ENCODE assay signal across 21 cellular contexts in genomic region chr5:73490088-73490487, GRCh38. TPM values are rescaled to one million over a fixed set of nuclear protein-coding genes. Genes with fewer than 3 reads are reported as not detected.
DNase-seq lines count a peak whose midpoint lies in the region; ATAC-seq, FAIRE-seq and TF ChIP-seq lines count a peak whose summit lies in the region.
"Had no signal": no experiment of that assay in that cellular context is flagged by ENCODE, and none has a peak within 500 bp of the region (broad histone marks: within the 10 kb centered on the region; RNA-seq: fewer than 3 reads in every experiment).

No MANE protein-coding gene starts in this region.

- intact Hi-C loops in left colon (cut with DNase I, micrococcal nuclease) = no loop called here

- POLR2A ChIA-PET in HEK293 (lab: Yijun Ruan, JAX) = no interaction called here

- no peak for TF ChIP-seq CTCF in HEK293 (tag by site-specific recombination; IDR thresholded peaks at IDR 0.05)

- ATAC-seq in left colon = peak; percentile 98
- no peak for ATAC-seq in GM21717 (IDR thresholded peaks at IDR 0.05; ENCODE audit: unreplicated experiment)

- FAIRE-seq in colon (lab: Jason Lieb, UNC) = peak; percentile 55
- FAIRE-seq: A204.1, GM12891, GM18507 had no signal

- no peak for TF ChIP-seq POLR2A in erythroblast (IDR thresholded peaks at IDR 0.05; ENCODE audit: low read length)

- H3K9me3 ChIP-seq in HEK293 (ENCODE audit: control insufficient read depth, insufficient read depth, low read depth, low read length) = no peaks in the 10 kb centered on the region
- H3K9me3 ChIP-seq: BE2C; BLaER1 treated with 17β-estradiol and CSF1 and Interleukin-3, amounts not matched to agents 10 nM and 100 nM had no signal

- H3K27ac ChIP-seq in HEK293 (ENCODE audit: extremely low read depth, low read depth, low read length) = no peak overlapping the region
- H3K27ac ChIP-seq: 22Rv1; BLaER1 treated with 17β-estradiol and CSF1 and Interleukin-3, amounts not matched to agents 10 nM and 100 nM had no signal

- DNase-seq in left colon (peak; percentile 26 to 41), AG08395 (ENCODE audit: low spot score) (no peak), erythroblast (lab: John Stamatoyannopoulos, UW) (no peak)
- DNase-seq: AML-193; BE2C; CD4-positive, alpha-beta T cell; CD8-positive, alpha-beta memory T cell; DMS53; DMS79 treated with DMSO at 0.1 percent for 48 hours; GF-D8; GOT3; H7; HCEC 1CT had no signal

- H3K4me3 ChIP-seq in HEK293 (ENCODE audit: low read depth, low read length) = no peak overlapping the region
- H3K4me3 ChIP-seq: BLaER1 treated with 17β-estradiol and CSF1 and Interleukin-3, amounts not matched to agents 10 nM and 100 nM had no signal

- CTCF ChIA-PET in HEK293 (lab: Yijun Ruan, JAX) = no interaction called here

- no peaks in the 10 kb centered on the region for H3K36me3 ChIP-seq in HEK293 (ENCODE audit: control insufficient read depth in 2 of 2, insufficient read depth in 1 of 2, low read length in 2 of 2)
- H3K36me3 ChIP-seq: BE2C; BLaER1 treated with 17β-estradiol and CSF1 and Interleukin-3, amounts not matched to agents 10 nM and 100 nM had no signal

- H3K4me1 ChIP-seq in HEK293 (ENCODE audit: control insufficient read depth, insufficient read depth, low read length) = no peaks in the 10 kb centered on the region
- H3K4me1 ChIP-seq: BE2C had no signal

TF ChIP-seq in HEK293, 187 proteins besides CTCF, POLR2A, EP300 and RAD21:
- TF ChIP-seq, protein P1, sequence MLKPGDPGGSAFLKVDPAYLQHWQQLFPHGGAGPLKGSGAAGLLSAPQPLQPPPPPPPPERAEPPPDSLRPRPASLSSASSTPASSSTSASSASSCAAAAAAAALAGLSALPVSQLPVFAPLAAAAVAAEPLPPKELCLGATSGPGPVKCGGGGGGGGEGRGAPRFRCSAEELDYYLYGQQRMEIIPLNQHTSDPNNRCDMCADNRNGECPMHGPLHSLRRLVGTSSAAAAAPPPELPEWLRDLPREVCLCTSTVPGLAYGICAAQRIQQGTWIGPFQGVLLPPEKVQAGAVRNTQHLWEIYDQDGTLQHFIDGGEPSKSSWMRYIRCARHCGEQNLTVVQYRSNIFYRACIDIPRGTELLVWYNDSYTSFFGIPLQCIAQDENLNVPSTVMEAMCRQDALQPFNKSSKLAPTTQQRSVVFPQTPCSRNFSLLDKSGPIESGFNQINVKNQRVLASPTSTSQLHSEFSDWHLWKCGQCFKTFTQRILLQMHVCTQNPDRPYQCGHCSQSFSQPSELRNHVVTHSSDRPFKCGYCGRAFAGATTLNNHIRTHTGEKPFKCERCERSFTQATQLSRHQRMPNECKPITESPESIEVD (tag by site-specific recombination; IDR thresholded peaks at IDR 0.05) = peak; percentile 56; the same call in 1 of the 2 replicates
- no peak for TF ChIP-seq ZNF585B (tag by site-specific recombination; IDR thresholded peaks at IDR 0.05)
- TF ChIP-seq ZNF302 (tag by site-specific recombination; IDR thresholded peaks at IDR 0.05; ENCODE audit: low read depth) = no peak
- TF ChIP-seq FEZF1 (tag by site-specific recombination; IDR thresholded peaks at IDR 0.05) = peak; percentile 29; the same call in 1 of the 2 replicates
- no peak for TF ChIP-seq ZNF239 (tag by site-specific recombination; IDR thresholded peaks at IDR 0.05)
TF ChIP-seq in HEK293: peak in this region for 2.

RNA-seq across cellular contexts. Expression of gene BTF3, which starts 8.2 kb away (rescaled TPM):
- total RNA-seq in left colon = 100 to 1,000 TPM; 522 to 537 TPM

RNA-seq across cellular contexts. Expression of gene FOXD1, which starts 41.5 kb away (rescaled TPM):
- total RNA-seq in left colon = under 1 TPM in 1 of 2 donors, not detected in 1; 0.20 TPM
- total RNA-seq: CD4-positive, alpha-beta T cell had no signal

Comparison
In these comparisons a context has a peak if more than half of its experiments do, and no peak if none do; other contexts are left out.
1. DNase-seq: peak in left colon (2 of 2); none in AG08395 (single experiment) and erythroblast (0 of 2).